Comparison of ENCODE assay signal across 8 cellular contexts in genomic region chr12:121296618-121297476, GRCh38. TPM values are rescaled to one million over a fixed set of nuclear protein-coding genes. Genes with fewer than 3 reads are reported as not detected.
DNase-seq lines count a peak whose midpoint lies in the region; ATAC-seq, FAIRE-seq and TF ChIP-seq lines count a peak whose summit lies in the region.

Gene CAMKK2 (minus strand): TSS chr12:121296709. CDS start chr12:121274526, 22,183 bp downstream.

- ATAC-seq in HG02763 (IDR thresholded peaks at IDR 0.05; ENCODE audit: unreplicated experiment) = peak; percentile 70
- peak; percentile 96 for ATAC-seq in right cardiac atrium

- H3K4me1 ChIP-seq in right cardiac atrium (ENCODE audit: control insufficient read depth, insufficient read depth, low read length) = peaks cover 2% of the 10 kb centered on the region

- WGBS in right cardiac atrium = under 1% methylated on average over 104 of the region's 104 CpGs

- FAIRE-seq in GM12892 (lab: Jason Lieb, UNC) = peak; percentile 95
- FAIRE-seq in urothelium cell line (lab: Jason Lieb, UNC) = peak; percentile 90

- intact Hi-C loops in T-helper 2 cell treated with Interferon-gamma antibody and Interleukin-4, amounts not matched to agents 100 ng/mL and 5 ng/mL, for 36 hours (cut with micrococcal nuclease) = loop anchor here (1.0 kb wide), 1 partner anchor 55 kb away; the partner anchor contains the start of gene ANAPC5
- intact Hi-C loops in right cardiac atrium (cut with DNase I) = no loop called here

- H3K27me3 ChIP-seq in right cardiac atrium (ENCODE audit: control insufficient read depth, insufficient read depth) = no peaks in the 10 kb centered on the region

- H3K9me3 ChIP-seq in right cardiac atrium (ENCODE audit: control insufficient read depth, low read length) = no peaks in the 10 kb centered on the region

- H3K27ac ChIP-seq in angular gyrus (ENCODE audit: low read depth, low read length) = peak within 1 kb of the TSS; percentile 64
- H3K27ac ChIP-seq in right cardiac atrium (ENCODE audit: low read length) = peak within 1 kb of the TSS; percentile 68

- peak within 1 kb of the TSS; percentile 98 for H3K4me3 ChIP-seq in right cardiac atrium (ENCODE audit: low read length)

- DNase-seq in GM12892 (ENCODE audit: insufficient read length) (peak; percentile 89), NCI-H1436 (lab: John Stamatoyannopoulos, UW) (peak; percentile 85), right cardiac atrium (peak; percentile 86 to 95 (median 95)), putamen (ENCODE audit: low spot score) (peak; percentile 87), urothelium cell line (ENCODE audit: low spot score) (peak; percentile 98)

- TF ChIP-seq POLR2A in GM12892 (IDR thresholded peaks at IDR 0.05; ENCODE audit: low read depth, low read length) = peak; percentile 53

RNA-seq across cellular contexts. Expression of gene CAMKK2, which starts in this region (rescaled TPM):
- polyA plus RNA-seq in GM12892 (2012; ENCODE audit: missing spikeins) = 23.5 TPM
- total RNA-seq in T-helper 2 cell treated with Interferon-gamma antibody and Interleukin-4, amounts not matched to agents 100 ng/mL and 5 ng/mL, for 36 hours = 30.5 and 31.2 TPM in 2 replicates
- 10 to 100 TPM; 15.8 to 22.1 (median 20.6) TPM for total RNA-seq in right cardiac atrium
- 11.3 TPM for polyA plus RNA-seq in right cardiac atrium

Comparison
In these comparisons a context has a peak if more than half of its experiments do, and no peak if none do; other contexts are left out.
1. Peak in every context shown above with its lines: DNase-seq, ATAC-seq, H3K4me3 ChIP-seq and H3K27ac ChIP-seq.